30 cellular contexts compared by ENCODE assay signal in the genomic region with DNA sequence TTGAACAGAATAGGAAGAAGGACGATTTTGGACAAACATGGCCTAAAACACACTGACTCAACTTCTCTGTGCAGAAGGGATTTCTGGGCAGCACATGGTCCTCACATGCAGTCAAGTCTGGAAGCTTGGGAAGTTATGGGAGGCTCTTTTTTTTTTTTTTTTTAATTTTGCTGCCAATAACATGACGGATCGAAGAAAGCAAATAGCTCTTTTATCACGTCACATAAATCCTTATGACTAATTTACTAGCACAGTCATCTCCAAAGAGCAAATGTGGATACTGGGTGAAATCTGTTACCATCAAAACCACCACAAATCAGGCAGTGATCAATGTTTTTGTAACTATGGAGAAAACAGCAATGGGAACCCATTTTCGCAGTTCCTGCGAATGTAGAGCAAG.
DNase-seq lines count a peak whose midpoint lies in the region; ATAC-seq and TF ChIP-seq lines count a peak whose summit lies in the region.
"Had no signal": no experiment of that assay in that cellular context is flagged by ENCODE, and none has a peak within 500 bp of the region (broad histone marks: within the 10 kb centered on the region; RNA-seq: fewer than 3 reads in every experiment).

No MANE protein-coding gene starts in this region.

- H3K36me3 ChIP-seq in PC-3 (ENCODE audit: low read depth, low read length) (no peaks in the 10 kb centered on the region), fibroblast of lung (ENCODE audit: control insufficient read depth, insufficient read depth, low read length) (no peaks in the 10 kb centered on the region), A673 (ENCODE audit: insufficient read depth, low read length, poor library complexity, severe bottlenecking) (no peaks in the 10 kb centered on the region)
- H3K36me3 ChIP-seq: BLaER1 treated with 17β-estradiol and CSF1 and Interleukin-3, amounts not matched to agents 10 nM and 100 nM; HAP-1; SJSA1 had no signal

- POLR2A ChIA-PET in PC-3 (lab: Charles Lee; ENCODE audit: unreplicated experiment) = no interaction called here
- POLR2A ChIA-PET in A673 (lab: Charles Lee; ENCODE audit: low non-redundant PET) = no interaction called here

- CTCF ChIA-PET in PC-3 (lab: Charles Lee) (interaction anchor here (0.6 kb wide), 1 partner anchor 113 kb away, joined by 11 read pairs; no protein-coding TSS in a partner anchor), A673 (lab: Charles Lee) (no interaction called here)

- peak overlapping the region; percentile 77 for H3K27ac ChIP-seq in PC-3 (ENCODE audit: low read length)
- peak overlapping the region; percentile 10 for H3K27ac ChIP-seq in fibroblast of lung (ENCODE audit: insufficient read depth, low read length)
- no peak overlapping the region for H3K27ac ChIP-seq in A673 (ENCODE audit: low read depth, low read length, poor library complexity, severe bottlenecking)
- H3K27ac ChIP-seq in coronary artery = no peak overlapping the region
- H3K27ac ChIP-seq: 22Rv1; BLaER1 treated with 17β-estradiol and CSF1 and Interleukin-3, amounts not matched to agents 10 nM and 100 nM; PC-9; SJSA1 had no signal

- H3K4me3 ChIP-seq in PC-3 (ENCODE audit: low read length) = no peak overlapping the region
- H3K4me3 ChIP-seq in fibroblast of lung (replicated peaks in 1 of 4; ENCODE audit: control extremely low read depth in 1 of 4, insufficient read depth in 1 of 4, low read depth in 3 of 4, low read length in 4 of 4) = no peak overlapping the region
- no peak overlapping the region for H3K4me3 ChIP-seq in A673 (ENCODE audit: low read depth, low read length, poor library complexity, severe bottlenecking)
- H3K4me3 ChIP-seq in coronary artery = no peak overlapping the region
- H3K4me3 ChIP-seq: BLaER1 treated with 17β-estradiol and CSF1 and Interleukin-3, amounts not matched to agents 10 nM and 100 nM; HAP-1; PC-9; SJSA1 had no signal

- no peaks in the 10 kb centered on the region for H3F3A ChIP-seq in PC-3 (ENCODE audit: low read length, unreplicated experiment)

- H3K4me2 ChIP-seq in PC-3 (ENCODE audit: low read length) = no peak overlapping the region
- no peak overlapping the region for H3K4me2 ChIP-seq in fibroblast of lung (ENCODE audit: extremely low read depth, insufficient read depth, low read length)
- H3K4me2 ChIP-seq: BLaER1 treated with 17β-estradiol and CSF1 and Interleukin-3, amounts not matched to agents 10 nM and 100 nM; PC-9 had no signal

- H4K20me1 ChIP-seq in PC-3 (ENCODE audit: low read length) (no peaks in the 10 kb centered on the region), fibroblast of lung (ENCODE audit: control insufficient read depth, extremely low read depth, insufficient read depth, low read length) (no peaks in the 10 kb centered on the region)
- H4K20me1 ChIP-seq: BLaER1 treated with 17β-estradiol and CSF1 and Interleukin-3, amounts not matched to agents 10 nM and 100 nM had no signal

- H2AFZ ChIP-seq in PC-3 (ENCODE audit: low read length) = no peak overlapping the region
- no peak overlapping the region for H2AFZ ChIP-seq in fibroblast of lung (ENCODE audit: low read length)
- H2AFZ ChIP-seq: PC-9 had no signal

- H3K9ac ChIP-seq in PC-3 (ENCODE audit: low read length) = peak overlapping the region; percentile 58
- H3K9ac ChIP-seq in fibroblast of lung (ENCODE audit: insufficient read depth, low read length) = no peak overlapping the region
- H3K9ac ChIP-seq: BLaER1 treated with 17β-estradiol and CSF1 and Interleukin-3, amounts not matched to agents 10 nM and 100 nM had no signal

- TF ChIP-seq CTCF in PC-3 (conservative IDR thresholded peaks at IDR 0.05; ENCODE audit: low read depth, low read length) (no peak), fibroblast of lung (conservative IDR thresholded peaks at IDR 0.05 in 1 of 2, IDR thresholded peaks at IDR 0.05 in 1 of 2; ENCODE audit: low read depth in 1 of 2, low read length in 2 of 2) (no peak), A673 (conservative IDR thresholded peaks at IDR 0.05; ENCODE audit: low read depth, low read length) (no peak), coronary artery (IDR thresholded peaks at IDR 0.05) (no peak)

- intact Hi-C loops in PC-3 (cut with micrococcal nuclease) = no loop called here
- intact Hi-C loops in A673 (cut with micrococcal nuclease; ENCODE audit: unreplicated experiment) = no loop called here

- H3K79me2 ChIP-seq in PC-3 (ENCODE audit: low read length) (no peaks in the 10 kb centered on the region), fibroblast of lung (ENCODE audit: control insufficient read depth, insufficient read depth, low read length) (no peaks in the 10 kb centered on the region)

- peak; percentile 32 for DNase-seq in AG08395 (ENCODE audit: low spot score)
- peak; percentile 17 for DNase-seq in GM04503 (ENCODE audit: low read depth)
- peak; percentile 66 for DNase-seq in PC-3
- DNase-seq in fibroblast of lung (ENCODE audit: low read depth in 2 of 2) = peak in 1 of 2 donors; percentile 20
- DNase-seq in A673 (ENCODE audit: low spot score) = no peak
- DNase-seq in coronary artery (ENCODE audit: low spot score) = no peak
- DNase-seq: ACHN; AML-193; CD4-positive, alpha-beta T cell; DMS53; GDM1; GOT3; Kasumi-1; MV-4-11; NCI-H1105; NCI-H1436 treated with DMSO at 0.1 percent for 48 hours; NCI-H1930; NCI-H2107; NCI-H524; NCI-H774; NK-92 treated with Interleukin-12 subunit alpha and Interleukin-12 subunit beta, amount 100 ng/mL, for 24 hours; PC-9; Right ventricle myocardium superior; RPMI8226 had no signal

- no TSS peak for BruUV-seq in PC-3 (replicated peaks; lab: Mats Ljungman, UMichigan)
- no TSS peak for BruUV-seq in A673 (replicated peaks; lab: Mats Ljungman, UMichigan)

- H3K4me1 ChIP-seq in PC-3 (ENCODE audit: insufficient read depth, low read length) (peaks cover 28% of the 10 kb centered on the region), fibroblast of lung (ENCODE audit: control insufficient read depth, extremely low read depth, insufficient read depth, low read length) (no peaks in the 10 kb centered on the region), A673 (ENCODE audit: insufficient read depth, low read length, poor library complexity, severe bottlenecking) (no peaks in the 10 kb centered on the region)
- H3K4me1 ChIP-seq: BLaER1 treated with 17β-estradiol and CSF1 and Interleukin-3, amounts not matched to agents 10 nM and 100 nM; HAP-1 had no signal

- no peaks in the 10 kb centered on the region for H3K27me3 ChIP-seq in PC-3 (ENCODE audit: low read length)
- no peaks in the 10 kb centered on the region for H3K27me3 ChIP-seq in fibroblast of lung (ENCODE audit: control insufficient read depth, insufficient read depth, low read length)
- H3K27me3 ChIP-seq in A673 (replicated peaks; ENCODE audit: insufficient read depth, low read depth, low read length, poor library complexity) = no peaks in the 10 kb centered on the region
- H3K27me3 ChIP-seq: BLaER1 treated with 17β-estradiol and CSF1 and Interleukin-3, amounts not matched to agents 10 nM and 100 nM; SJSA1 had no signal

- no peaks in the 10 kb centered on the region for H3K9me2 ChIP-seq in PC-3 (replicated peaks; ENCODE audit: low read length)

- ATAC-seq in PC-3 = peak; percentile 55
- ATAC-seq in HG02970 (IDR thresholded peaks at IDR 0.05; ENCODE audit: low FRiP score, unreplicated experiment) = no peak
- no peak for ATAC-seq in HG02763 (IDR thresholded peaks at IDR 0.05; ENCODE audit: unreplicated experiment)

- H3K9me3 ChIP-seq in PC-3 (ENCODE audit: low read length) (no peaks in the 10 kb centered on the region), fibroblast of lung (ENCODE audit: control insufficient read depth, insufficient read depth, low read depth, low read length) (no peaks in the 10 kb centered on the region), A673 (ENCODE audit: low read depth, low read length, poor library complexity, severe bottlenecking) (no peaks in the 10 kb centered on the region)
- H3K9me3 ChIP-seq: HAP-1, SJSA1 had no signal

Comparison
In these comparisons a context has a peak if more than half of its experiments do, and no peak if none do; other contexts are left out.
1. DNase-seq: peak in AG08395 (single experiment), GM04503 (single experiment) and PC-3 (single experiment); none in A673 (single experiment) and coronary artery (single experiment).
2. H3K27ac ChIP-seq: peak in PC-3 (single experiment) and fibroblast of lung (single experiment); none in A673 (single experiment) and coronary artery (0 of 2).